ENCODE assay signal across 1 cellular context in genomic region chr7:116328161-116328560, GRCh38.
TF ChIP-seq lines count a peak whose summit lies in the region.

No MANE protein-coding gene starts in this region.

TF ChIP-seq in GM23338, 12 proteins besides CTCF, POLR2A, EP300 and RAD21 (continued from another document):
- no peak for TF ChIP-seq ZNF462 (CRISPR knock-in tag; IDR thresholded peaks at IDR 0.05)
